ENCODE assay signal across 2 cellular contexts in the genomic region with DNA sequence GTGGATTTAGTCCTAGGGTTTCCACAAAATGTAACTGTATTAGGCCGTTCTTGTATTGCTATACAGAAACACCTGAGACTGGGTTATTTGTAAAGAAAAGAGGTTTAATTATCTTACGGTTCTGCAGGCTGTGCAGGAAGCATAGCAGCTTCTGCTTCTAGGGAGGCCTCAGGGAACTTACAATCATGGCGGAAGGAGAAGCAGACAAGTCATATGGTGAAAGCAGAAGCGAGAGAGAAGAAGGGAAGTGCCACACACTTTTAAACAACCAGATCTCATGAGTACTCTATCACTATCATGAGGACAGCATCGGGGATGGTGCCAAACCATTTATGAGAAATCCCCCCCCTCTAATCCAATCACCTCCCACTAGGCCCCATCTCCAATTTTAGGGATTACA.
TF ChIP-seq lines count a peak whose summit lies in the region.

No MANE protein-coding gene starts in this region.

TF ChIP-seq in IMR-90, 13 proteins besides CTCF, POLR2A, EP300 and RAD21:
- no peak for TF ChIP-seq SMC3 (IDR thresholded peaks at IDR 0.05; ENCODE audit: low read depth, low read length)
- no peak for TF ChIP-seq USF2 (IDR thresholded peaks at IDR 0.05; ENCODE audit: low read depth, low read length)
- no peak for TF ChIP-seq RFX5 (IDR thresholded peaks at IDR 0.05; ENCODE audit: low read depth, low read length)
- no peak for TF ChIP-seq MXI1 (IDR thresholded peaks at IDR 0.05; ENCODE audit: borderline replicate concordance, low read depth, low read length)
- TF ChIP-seq FOS (IDR thresholded peaks at IDR 0.05; ENCODE audit: low read depth, low read length), result no peak
- TF ChIP-seq CEBPB (IDR thresholded peaks at IDR 0.05; ENCODE audit: low read depth, low read length), result no peak
- no peak for TF ChIP-seq ELK1 (IDR thresholded peaks at IDR 0.05; ENCODE audit: borderline replicate concordance, low read depth, low read length)
- TF ChIP-seq MAZ (IDR thresholded peaks at IDR 0.05; ENCODE audit: borderline replicate concordance, low read depth, low read length), result no peak
- no peak for TF ChIP-seq BHLHE40 (IDR thresholded peaks at IDR 0.05; ENCODE audit: low read depth, low read length)
- no peak for TF ChIP-seq CHD1 (IDR thresholded peaks at IDR 0.05; ENCODE audit: low read depth, low read length)
- TF ChIP-seq MAFK (IDR thresholded peaks at IDR 0.05; ENCODE audit: low read depth, low read length), result no peak
- no peak for TF ChIP-seq NFE2L2 (IDR thresholded peaks at IDR 0.05; ENCODE audit: low read depth, low read length)
TF ChIP-seq in IMR-90: peak in this region for 0.

TF ChIP-seq in H1, 55 proteins besides CTCF, POLR2A, EP300 and RAD21:
- TF ChIP-seq ATF2 (IDR thresholded peaks at IDR 0.05; ENCODE audit: low read length), result no peak
- no peak for TF ChIP-seq SAP30 (IDR thresholded peaks at IDR 0.05; ENCODE audit: insufficient read depth, insufficient replicate concordance, low read length)
- no peak for TF ChIP-seq MAFK (IDR thresholded peaks at IDR 0.05; ENCODE audit: low read depth, low read length)
- no peak for TF ChIP-seq HDAC2 (IDR thresholded peaks at IDR 0.05; ENCODE audit: borderline replicate concordance in 1 of 2, low read depth in 2 of 2, low read length in 2 of 2)
- no peak for TF ChIP-seq GABPA (IDR thresholded peaks at IDR 0.05; ENCODE audit: borderline replicate concordance, insufficient read depth, low read length)
- no peak for TF ChIP-seq KDM1A (IDR thresholded peaks at IDR 0.05; ENCODE audit: borderline replicate concordance, low read length)
- TF ChIP-seq KDM4A (IDR thresholded peaks at IDR 0.05; ENCODE audit: low read depth, low read length, severe bottlenecking), result no peak
- no peak for TF ChIP-seq USF2 (IDR thresholded peaks at IDR 0.05; ENCODE audit: low read length)
